ENCODE assay signal across 1 cellular context in genomic region chr17:17377071-17377487, GRCh38.
TF ChIP-seq lines count a peak whose summit lies in the region.

No MANE protein-coding gene starts in this region.

TF ChIP-seq in IMR-90, 13 proteins besides CTCF, POLR2A, EP300 and RAD21 (continued from another document):
- TF ChIP-seq ELK1 (IDR thresholded peaks at IDR 0.05; ENCODE audit: borderline replicate concordance, low read depth, low read length) = no peak
